ENCODE assay signal across 8 cellular contexts in genomic region chr5:80481019-80481893, GRCh38. TPM values are rescaled to one million over a fixed set of nuclear protein-coding genes. Genes with fewer than 3 reads are reported as not detected.
DNase-seq lines count a peak whose midpoint lies in the region; ATAC-seq, FAIRE-seq and TF ChIP-seq lines count a peak whose summit lies in the region.

No MANE protein-coding gene starts in this region.

- ATAC-seq in mucosa of descending colon (peak; percentile 91), GM18858 (IDR thresholded peaks at IDR 0.05; ENCODE audit: unreplicated experiment) (no peak)

- H3K4me3 ChIP-seq in SJSA1 = no peak overlapping the region
- no peak overlapping the region for H3K4me3 ChIP-seq in colonic mucosa
- H3K4me3 ChIP-seq in mucosa of descending colon = no peak overlapping the region

- H3K27me3 ChIP-seq in SJSA1 (replicated peaks) (no peaks in the 10 kb centered on the region), colonic mucosa (no peaks in the 10 kb centered on the region)

- H3K27ac ChIP-seq in SJSA1 (no peak overlapping the region), colonic mucosa (no peak overlapping the region)

- FAIRE-seq in GM12891 (lab: Jason Lieb, UNC) = peak; percentile 94

- intact Hi-C loops in colonic mucosa (cut with DNase I) (loop anchor here (5.0 kb wide), 2 partner anchors 176 to 191 kb away; no protein-coding TSS in a partner anchor), mucosa of descending colon (cut with DNase I, micrococcal nuclease) (loop anchor here (10.0 kb wide), 1 partner anchor 194 kb away; no protein-coding TSS in a partner anchor)

- H3K9me3 ChIP-seq in SJSA1 (replicated peaks) (no peaks in the 10 kb centered on the region), colonic mucosa (no peaks in the 10 kb centered on the region), mucosa of descending colon (no peaks in the 10 kb centered on the region)

- DNase-seq in AML-193 (lab: John Stamatoyannopoulos, UW) (peak; percentile 61 to 78), GM12891 (ENCODE audit: insufficient read length, low spot score) (peak; percentile 7), HuH-7.5 (ENCODE audit: low spot score) (peak; percentile 19), SJSA1 (ENCODE audit: low read depth in 1 of 2, low spot score in 2 of 2) (peak; percentile 32 to 44), colonic mucosa (peak; percentile 60), mucosa of descending colon (peak in 1 of 3 donors; percentile 67), 8988T (no peak)

- H3K4me1 ChIP-seq in SJSA1 (replicated peaks) (no peaks in the 10 kb centered on the region), colonic mucosa (no peaks in the 10 kb centered on the region), mucosa of descending colon (ENCODE audit: low read depth) (no peaks in the 10 kb centered on the region)

- TF ChIP-seq CTCF in colonic mucosa (IDR thresholded peaks at IDR 0.05) (peak; percentile 68), mucosa of descending colon (IDR thresholded peaks at IDR 0.05) (peak; percentile 80)

- no peak overlapping the region for H3K9ac ChIP-seq in colonic mucosa (ENCODE audit: low read depth in 2 of 2, low read length in 2 of 2)

- TF ChIP-seq POLR2A in GM12891 (IDR thresholded peaks at IDR 0.05; ENCODE audit: low read depth, low read length) = no peak

- H3K36me3 ChIP-seq in SJSA1 (peaks cover 3% of the 10 kb centered on the region; the same call in 1 of the 2 replicates), colonic mucosa (no peaks in the 10 kb centered on the region), mucosa of descending colon (ENCODE audit: low read depth) (no peaks in the 10 kb centered on the region)

TF ChIP-seq in GM12891, 5 proteins besides CTCF, POLR2A, EP300 and RAD21:
- TF ChIP-seq PAX5 (IDR thresholded peaks at IDR 0.05; ENCODE audit: insufficient read depth, low read length, severe bottlenecking) = no peak
- no peak for TF ChIP-seq SPI1 (IDR thresholded peaks at IDR 0.05; ENCODE audit: low read depth, low read length)
- no peak for TF ChIP-seq TAF1 (IDR thresholded peaks at IDR 0.05; ENCODE audit: low read depth, low read length)
- no peak for TF ChIP-seq POU2F2 (IDR thresholded peaks at IDR 0.05; ENCODE audit: low read depth, low read length)
- no peak for TF ChIP-seq POLR2AphosphoS5 (IDR thresholded peaks at IDR 0.05; ENCODE audit: low read depth, low read length)

RNA-seq across cellular contexts. Expression of gene FAM151B, which starts 6.6 kb away (rescaled TPM):
- 0.19 TPM for polyA plus RNA-seq in GM12891 (2012; ENCODE audit: low read depth, missing spikeins)
- 2.1 and 3.9 TPM in 2 replicates for total RNA-seq in SJSA1 (2014; rRNA removed; shearing (Covaris generic))
- total RNA-seq in colonic mucosa (1 to 10 TPM; 1.4 to 2.4 TPM), mucosa of descending colon (1 to 10 TPM; 1.2 to 3.2 (median 1.5) TPM)
